8 cellular contexts compared by ENCODE assay signal in genomic region chr10:17644485-17644964, GRCh38. TPM values are rescaled to one million over a fixed set of nuclear protein-coding genes. Genes with fewer than 3 reads are reported as not detected.
DNase-seq lines count a peak whose midpoint lies in the region; ATAC-seq and TF ChIP-seq lines count a peak whose summit lies in the region.

No MANE protein-coding gene starts in this region.

- TF ChIP-seq CTCF in GM12875 (IDR thresholded peaks at IDR 0.05; ENCODE audit: borderline replicate concordance, insufficient read depth, low read depth, low read length) = no peak

- no peaks in the 10 kb centered on the region for H3K9me3 Mint-ChIP-seq in activated naive CD8-positive, alpha-beta T cell (ENCODE audit: low read depth)

- peaks cover 26% of the 10 kb centered on the region for H3K4me1 ChIP-seq in skeletal muscle satellite cell (ENCODE audit: control insufficient read depth, insufficient read depth, low read length)

- peak; percentile 42 to 81 for DNase-seq in Kasumi-1 (lab: John Stamatoyannopoulos, UW)
- DNase-seq in hepatic stellate cell (ENCODE audit: low spot score) = peak; percentile 26
- no peak for DNase-seq in kidney glomerular epithelial cell (lab: John Stamatoyannopoulos, UW)
- DNase-seq in glomerular visceral epithelial cell (ENCODE audit: extremely low spot score) = no peak

- H3K27ac Mint-ChIP-seq in activated naive CD8-positive, alpha-beta T cell = peak overlapping the region; percentile 100

- peak overlapping the region; percentile 85 for H3K4me2 ChIP-seq in skeletal muscle satellite cell (ENCODE audit: low read length)

- peaks cover 9% of the 10 kb centered on the region for H3K36me3 Mint-ChIP-seq in activated naive CD8-positive, alpha-beta T cell

- H3K4me1 Mint-ChIP-seq in activated naive CD8-positive, alpha-beta T cell (ENCODE audit: low read depth) = peaks cover 61% of the 10 kb centered on the region

- peaks cover 5% of the 10 kb centered on the region for H3K36me3 ChIP-seq in skeletal muscle satellite cell (ENCODE audit: insufficient read depth, low read length)

- H3K4me3 ChIP-seq in GM12875 (ENCODE audit: low read depth, low read length) (peak overlapping the region; percentile 92), skeletal muscle satellite cell (ENCODE audit: low read length) (peak overlapping the region; percentile 87)

- H3K27me3 ChIP-seq in skeletal muscle satellite cell (ENCODE audit: control insufficient read depth, insufficient read depth, low read length) = no peaks in the 10 kb centered on the region

- no peaks in the 10 kb centered on the region for H3K9me3 ChIP-seq in skeletal muscle satellite cell (replicated peaks; ENCODE audit: low read length)

- peak overlapping the region; percentile 98 for H3K4me3 Mint-ChIP-seq in activated naive CD8-positive, alpha-beta T cell

- peak overlapping the region; percentile 97 for H3K9ac ChIP-seq in skeletal muscle satellite cell (ENCODE audit: low read depth, low read length)

- H3K27me3 Mint-ChIP-seq in activated naive CD8-positive, alpha-beta T cell = no peaks in the 10 kb centered on the region

- ATAC-seq in GM21737 (IDR thresholded peaks at IDR 0.05; ENCODE audit: unreplicated experiment) = peak; percentile 23

RNA-seq across cellular contexts. Expression of gene STAM, which starts 0.6 kb away (rescaled TPM):
- 22.8 and 27.1 TPM in 2 replicates for total RNA-seq in skeletal muscle satellite cell (2012; rRNA removed)

RNA-seq across cellular contexts. Expression of gene HACD1, which starts 27.4 kb away (rescaled TPM):
- total RNA-seq in skeletal muscle satellite cell (2012; rRNA removed) = 20.5 and 38.0 TPM in 2 replicates

Comparison
In these comparisons a context has a peak if more than half of its experiments do, and no peak if none do; other contexts are left out.
1. DNase-seq: peak in Kasumi-1 (2 of 2) and hepatic stellate cell (single experiment); none in kidney glomerular epithelial cell (single experiment) and glomerular visceral epithelial cell (single experiment).